Comparison of ENCODE assay signal across 10 cellular contexts in genomic region chr3:100046986-100047385, GRCh38.
DNase-seq lines count a peak whose midpoint lies in the region; ATAC-seq, FAIRE-seq and TF ChIP-seq lines count a peak whose summit lies in the region.
"Had no signal": no experiment of that assay in that cellular context is flagged by ENCODE, and none has a peak within 500 bp of the region (broad histone marks: within the 10 kb centered on the region; RNA-seq: fewer than 3 reads in every experiment).

No MANE protein-coding gene starts in this region.

- intact Hi-C loops in HCT116 (cut with micrococcal nuclease), result no loop called here
- intact Hi-C loops in Panc1 (cut with micrococcal nuclease; ENCODE audit: unreplicated experiment), result loop anchor here (5.0 kb wide), 1 partner anchor 205 kb away; no protein-coding TSS in a partner anchor
- intact Hi-C loops in spleen (cut with DNase I; ENCODE audit: low total_unique reads), result loop anchor here (10.0 kb wide), 1 partner anchor 172 kb away; no protein-coding TSS in a partner anchor

- H3K79me2 ChIP-seq in HCT116 (ENCODE audit: insufficient read depth, low read length), result no peaks in the 10 kb centered on the region

- H4K20me1 ChIP-seq in HCT116 (ENCODE audit: insufficient read depth), result no peaks in the 10 kb centered on the region

- RAD21 ChIA-PET in HCT116 (lab: Charles Lee; ENCODE audit: low non-redundant PET in 1 of 2, low total read pairs in 2 of 2, uncharacterized antibody in 2 of 2, unreplicated experiment in 2 of 2), result no interaction called here

- peaks cover 10 to 21% of the 10 kb centered on the region in 2 experiments for H3K4me1 ChIP-seq in HCT116 (ENCODE audit: control insufficient read depth in 1 of 2, insufficient read depth in 2 of 2, low read length in 2 of 2)
- peaks cover 40% of the 10 kb centered on the region for H3K4me1 ChIP-seq in Panc1 (ENCODE audit: control insufficient read depth, insufficient read depth, low read length)
- H3K4me1 ChIP-seq in gastroesophageal sphincter, result peaks cover under 1 to 67% (median 21%) of the 10 kb centered on the region in 3 donors
- H3K4me1 ChIP-seq in spleen, result peaks cover 15 to 68% (median 60%) of the 10 kb centered on the region in 6 donors

- ATAC-seq in HCT116 (no peak), Panc1 (no peak), gastroesophageal sphincter (no peak)

- no peaks in the 10 kb centered on the region for H3K9me2 ChIP-seq in HCT116 (ENCODE audit: insufficient read depth)

- FAIRE-seq in GM19239 (lab: Jason Lieb, UNC), result no peak

- no peak overlapping the region for H3K27ac ChIP-seq in HCT116 (ENCODE audit: low read depth, low read length)
- H3K27ac ChIP-seq in Panc1 (ENCODE audit: low read length), result peak overlapping the region; percentile 91
- peak overlapping the region; percentile 66 to 94 (median 80) for H3K27ac ChIP-seq in gastroesophageal sphincter
- peak overlapping the region; percentile 44 to 87 (median 71) for H3K27ac ChIP-seq in spleen
- H3K27ac ChIP-seq: ovary had no signal

- in situ Hi-C loops in Panc1 (cut with HindIII; ENCODE audit: low pct_unique_long_range_greater_than_20kb, low sequenced_read_pairs), result no loop called here

- no peak for TF ChIP-seq POLR2A in HCT116 (IDR thresholded peaks at IDR 0.05; ENCODE audit: borderline replicate concordance, extremely low read depth, insufficient read depth, insufficient read length)
- no peak for TF ChIP-seq POLR2A in gastroesophageal sphincter (IDR thresholded peaks at IDR 0.05)
- no peak for TF ChIP-seq POLR2A in spleen (IDR thresholded peaks at IDR 0.05)

- peak overlapping the region; percentile 4; the same call in 1 of the 2 replicates for H3K4me2 ChIP-seq in HCT116 (ENCODE audit: low read length)

- H3K9ac ChIP-seq in HCT116 (ENCODE audit: low read length), result no peak overlapping the region

- no peaks in the 10 kb centered on the region for H3K36me3 ChIP-seq in HCT116 (ENCODE audit: control insufficient read depth in 1 of 2, insufficient read depth in 2 of 2, low read length in 2 of 2)
- no peaks in the 10 kb centered on the region for H3K36me3 ChIP-seq in Panc1 (ENCODE audit: control insufficient read depth, insufficient read depth, low read length)
- H3K36me3 ChIP-seq in gastroesophageal sphincter, result no peaks in the 10 kb centered on the region
- no peaks in the 10 kb centered on the region for H3K36me3 ChIP-seq in spleen
- H3K36me3 ChIP-seq: ovary had no signal

- no peaks in the 10 kb centered on the region for H3K9me3 ChIP-seq in HCT116 (ENCODE audit: control insufficient read depth in 1 of 2, insufficient read depth in 1 of 2, low read depth in 1 of 2, low read length in 2 of 2)
- H3K9me3 ChIP-seq in Panc1 (ENCODE audit: control insufficient read depth, insufficient read depth, low read depth, low read length), result no peaks in the 10 kb centered on the region; the same call in 1 of the 2 replicates
- no peaks in the 10 kb centered on the region for H3K9me3 ChIP-seq in gastroesophageal sphincter
- no peaks in the 10 kb centered on the region for H3K9me3 ChIP-seq in spleen
- H3K9me3 ChIP-seq: ovary had no signal

- no peak for DNase-seq in HCT116 (ENCODE audit: low read depth, low spot score)
- DNase-seq in Panc1 (ENCODE audit: low read depth, low spot score), result no peak
- DNase-seq in spleen, result no peak
- DNase-seq in SHP77 (lab: John Stamatoyannopoulos, UW), result no peak
- no peak for DNase-seq in NCI-H1092 treated with DMSO at 0.1 percent for 48 hours (lab: John Stamatoyannopoulos, UW)
- no peak for DNase-seq in hypothalamus (lab: John Stamatoyannopoulos, UW)
- no peak for DNase-seq in GM19239 (ENCODE audit: insufficient read length, low spot score)
- DNase-seq: NCI-H524 treated with DMSO at 0.1 percent for 48 hours, ovary had no signal

- no peak for TF ChIP-seq EP300 in gastroesophageal sphincter (IDR thresholded peaks at IDR 0.05)

- H3K4me3 ChIP-seq in HCT116 (replicated peaks in 1 of 2; ENCODE audit: low read depth in 1 of 2, low read length in 2 of 2) (no peak overlapping the region), Panc1 (ENCODE audit: low read depth in 2 of 2, low read length in 2 of 2) (no peak overlapping the region), gastroesophageal sphincter (no peak overlapping the region), spleen (peak overlapping the region in 2 of 8 donors; percentile 10 to 23)
- H3K4me3 ChIP-seq: ovary had no signal

- POLR2A ChIA-PET in HCT116 (lab: Charles Lee), result no interaction called here
- POLR2A ChIA-PET in Panc1 (lab: Charles Lee), result interaction anchor here (0.6 kb wide), 1 partner anchor 27 kb away, joined by 3 read pairs; no protein-coding TSS in a partner anchor

- TF ChIP-seq CTCF in HCT116 (IDR thresholded peaks at IDR 0.05 in 2 of 3, conservative IDR thresholded peaks at IDR 0.05 in 1 of 3; ENCODE audit: borderline replicate concordance in 1 of 3, insufficient read depth in 1 of 3, low read depth in 2 of 3, low read length in 2 of 3) (no peak), Panc1 (IDR thresholded peaks at IDR 0.05) (no peak), gastroesophageal sphincter (IDR thresholded peaks at IDR 0.05) (no peak), spleen (IDR thresholded peaks at IDR 0.05 in 8 of 11, conservative IDR thresholded peaks at IDR 0.05 in 3 of 11) (no peak)

- WGBS in gastroesophageal sphincter (ENCODE audit: low coverage in 1 of 2), 2 donors, result 67% methylated on average over 2 of the region's 2 CpGs; no CpG with 5 or more reads in 1 of the 2 donors
- WGBS in spleen, 5 donors, result 51 to 65% (median 57%) methylated on average over 2 of the region's 2 CpGs

- CTCF ChIA-PET in HCT116 (lab: Charles Lee) (interaction anchor here (1.3 to 1.4 kb wide), 2 partner anchors 22 to 204 kb away, joined by 4 to 5 read pairs; no protein-coding TSS in a partner anchor), Panc1 (lab: Charles Lee) (interaction anchor here (0.7 kb wide), 1 partner anchor 9 kb away, joined by 3 read pairs; no protein-coding TSS in a partner anchor)

- H3K27me3 ChIP-seq in HCT116 (ENCODE audit: insufficient read depth, low read length) (no peaks in the 10 kb centered on the region), Panc1 (ENCODE audit: control insufficient read depth, insufficient read depth, low read length) (no peaks in the 10 kb centered on the region), gastroesophageal sphincter (no peaks in the 10 kb centered on the region), spleen (replicated peaks in 1 of 7) (no peaks in the 10 kb centered on the region)
- H3K27me3 ChIP-seq: ovary had no signal

- BruUV-seq in HCT116 (replicated peaks; lab: Mats Ljungman, UMichigan), result no TSS peak
- BruUV-seq in Panc1 (replicated peaks; lab: Mats Ljungman, UMichigan), result no TSS peak

- no peak overlapping the region for H2AFZ ChIP-seq in HCT116 (ENCODE audit: low read depth, low read length, poor library complexity, severe bottlenecking)

- no peak for TF ChIP-seq RAD21 in HCT116 (IDR thresholded peaks at IDR 0.05; ENCODE audit: low read depth)

TF ChIP-seq in HCT116, 20 proteins besides CTCF, POLR2A, EP300 and RAD21:
- TF ChIP-seq JUND (IDR thresholded peaks at IDR 0.05), result no peak
- TF ChIP-seq EZH2 (IDR thresholded peaks at IDR 0.05), result no peak
- no peak for TF ChIP-seq SP1 (IDR thresholded peaks at IDR 0.05; ENCODE audit: low read depth)
- no peak for TF ChIP-seq REST (IDR thresholded peaks at IDR 0.05; ENCODE audit: low read depth)
- TF ChIP-seq FOSL1 (IDR thresholded peaks at IDR 0.05; ENCODE audit: low read depth), result no peak
- TF ChIP-seq ZBTB33 (IDR thresholded peaks at IDR 0.05; ENCODE audit: extremely low read depth, insufficient replicate concordance, low read length), result no peak
- no peak for TF ChIP-seq ZNF274 (IDR thresholded peaks at IDR 0.05; ENCODE audit: low read depth, low read length)
- TF ChIP-seq POLR2AphosphoS5 (IDR thresholded peaks at IDR 0.05; ENCODE audit: low read depth, low read length), result no peak
- no peak for TF ChIP-seq EZH2phosphoT487 (IDR thresholded peaks at IDR 0.05; ENCODE audit: borderline replicate concordance)
- no peak for TF ChIP-seq TCF7L2 (IDR thresholded peaks at IDR 0.05; ENCODE audit: borderline replicate concordance, extremely low read depth, insufficient read depth, insufficient read length)
